Comparison of ENCODE assay signal across 25 cellular contexts in the genomic region with DNA sequence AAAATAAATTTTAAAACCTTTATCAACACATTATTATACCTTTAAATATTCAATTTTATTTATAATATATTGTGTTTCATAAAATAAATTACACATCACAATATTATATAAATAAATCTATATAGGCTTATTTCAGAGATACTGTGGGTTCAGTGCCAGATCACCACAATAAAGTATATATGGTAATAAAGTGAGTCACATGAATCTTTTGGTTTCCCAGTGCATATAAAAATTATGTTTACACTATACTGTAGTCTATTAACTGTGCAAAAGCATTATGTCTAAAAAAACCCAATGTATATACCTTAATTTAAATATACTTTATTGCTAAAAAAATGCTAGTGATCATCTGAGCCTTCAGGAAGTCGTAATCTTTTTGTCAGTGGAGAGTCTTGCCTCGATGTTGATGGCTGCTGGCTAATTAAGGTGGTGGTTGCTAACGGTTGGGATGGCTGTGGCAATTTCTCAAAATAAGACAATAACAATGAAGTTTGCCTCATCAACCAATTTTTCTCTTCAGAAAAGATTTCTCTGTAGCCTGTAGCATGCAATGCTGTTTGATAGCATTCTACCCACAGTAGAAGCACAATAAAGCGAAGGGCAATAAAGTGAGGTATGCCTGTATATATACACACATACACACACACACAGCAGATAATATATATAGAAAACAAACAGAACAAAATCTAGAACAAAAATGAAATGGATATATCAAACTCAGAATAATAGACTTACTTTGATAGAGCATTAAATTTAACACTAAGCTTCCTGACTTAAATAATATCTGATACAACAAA.
"Had no signal": no experiment of that assay in that cellular context is flagged by ENCODE, and none has a peak within 500 bp of the region (broad histone marks: within the 10 kb centered on the region; RNA-seq: fewer than 3 reads in every experiment).

No MANE protein-coding gene starts in this region.

- H3K4me1 ChIP-seq: colonic mucosa had no signal

- H3K27me3 ChIP-seq: colonic mucosa had no signal

- H3K27ac ChIP-seq: colonic mucosa, thoracic aorta, VCaP had no signal

- H3K27me3 Mint-ChIP-seq: activated naive CD4-positive, alpha-beta T cell treated with anti-CD3 and anti-CD28 coated beads, Interleukin-2, amount 10 ng/mL, durations not matched to agents 7 days and 5 days; progenitor cell of endocrine pancreas; stimulated activated naive B cell treated with anti-CD40 and anti-IgM and Interleukin-4, amounts not matched to agents 10 μg/mL and 1 μg/mL and 100 μg/mL, for 72 hours had no signal

- ATAC-seq: activated naive CD8-positive, alpha-beta T cell treated with anti-CD3 and anti-CD28 coated beads, Interleukin-2, amount 50 U/mL, for 24 hours; left lobe of liver; stimulated activated naive B cell treated with anti-CD40 and anti-IgM and Interleukin-4, amounts not matched to agents 10 μg/mL and 1 μg/mL and 100 μg/mL, for 72 hours had no signal

- H3K4me3 ChIP-seq: colonic mucosa, lung, thoracic aorta had no signal

- H3K36me3 ChIP-seq: colonic mucosa, thoracic aorta had no signal

- DNase-seq: activated CD4-positive, alpha-beta T cell treated with anti-CD3 and anti-CD28 coated beads, Interleukin-2, amount 50 U/mL, for 1 hour; activated CD4-positive, CD25-positive, alpha-beta regulatory T cell treated with anti-CD3 and anti-CD28 coated beads, Interleukin-2, amount 50 U/mL, for 72 hours; activated CD8-positive, alpha-beta memory T cell treated with anti-CD3 and anti-CD28 coated beads for 24 hours; activated CD8-positive, alpha-beta memory T cell treated with anti-CD3 and anti-CD28 coated beads, Interleukin-2, amount 50 U/mL, for 48 hours; activated effector memory CD4-positive, alpha-beta T cell treated with Interleukin-2 at 50 U/mL for 16 hours; activated naive CD4-positive, alpha-beta T cell treated with anti-CD3 and anti-CD28 coated beads, Interleukin-2, amount 10 ng/mL, durations not matched to agents 7 days and 5 days; activated naive CD8-positive, alpha-beta T cell treated with anti-CD3 and anti-CD28 coated beads, Interleukin-2, amount 50 U/mL, for 24 hours; activated T-cell treated with anti-CD3 and anti-CD28 coated beads, Interleukin-2, amount 50 U/mL, for 48 hours; anterior cingulate cortex; central memory CD4-positive, alpha-beta T cell; colonic mucosa; erythroblast; foreskin melanocyte; glutamatergic neuron; hypothalamus; islet precursor cell; stimulated activated naive B cell treated with anti-CD40 and anti-IgM and Interleukin-4, amounts not matched to agents 10 μg/mL and 1 μg/mL and 100 μg/mL, for 72 hours had no signal

- H3K9me3 ChIP-seq: colonic mucosa, thoracic aorta had no signal

- H3K36me3 Mint-ChIP-seq: activated naive CD4-positive, alpha-beta T cell treated with anti-CD3 and anti-CD28 coated beads, Interleukin-2, amount 10 ng/mL, durations not matched to agents 7 days and 5 days; brain; mesothelial cell of epicardium; stimulated activated naive B cell treated with anti-CD40 and anti-IgM and Interleukin-4, amounts not matched to agents 10 μg/mL and 1 μg/mL and 100 μg/mL, for 72 hours had no signal

- H3K4me1 Mint-ChIP-seq: activated naive CD4-positive, alpha-beta T cell treated with anti-CD3 and anti-CD28 coated beads, Interleukin-2, amount 10 ng/mL, durations not matched to agents 7 days and 5 days; activated naive CD8-positive, alpha-beta T cell treated with anti-CD3 and anti-CD28 coated beads, Interleukin-2, amount 50 U/mL, for 24 hours; mesothelial cell of epicardium; nephron; stimulated activated naive B cell treated with anti-CD40 and anti-IgM and Interleukin-4, amounts not matched to agents 10 μg/mL and 1 μg/mL and 100 μg/mL, for 72 hours had no signal

- H3K4me3 Mint-ChIP-seq: activated naive CD4-positive, alpha-beta T cell treated with anti-CD3 and anti-CD28 coated beads, Interleukin-2, amount 10 ng/mL, durations not matched to agents 7 days and 5 days; activated naive CD8-positive, alpha-beta T cell treated with anti-CD3 and anti-CD28 coated beads, Interleukin-2, amount 50 U/mL, for 24 hours; brain; mesothelial cell of epicardium; nephron; stimulated activated naive B cell treated with anti-CD40 and anti-IgM and Interleukin-4, amounts not matched to agents 10 μg/mL and 1 μg/mL and 100 μg/mL, for 72 hours had no signal

- H3K27ac Mint-ChIP-seq: activated naive CD4-positive, alpha-beta T cell treated with anti-CD3 and anti-CD28 coated beads, Interleukin-2, amount 10 ng/mL, durations not matched to agents 7 days and 5 days; activated naive CD8-positive, alpha-beta T cell treated with anti-CD3 and anti-CD28 coated beads, Interleukin-2, amount 50 U/mL, for 24 hours; brain; mesothelial cell of epicardium; nephron; progenitor cell of endocrine pancreas; stimulated activated naive B cell treated with anti-CD40 and anti-IgM and Interleukin-4, amounts not matched to agents 10 μg/mL and 1 μg/mL and 100 μg/mL, for 72 hours had no signal

- H3K9me3 Mint-ChIP-seq: activated naive CD4-positive, alpha-beta T cell treated with anti-CD3 and anti-CD28 coated beads, Interleukin-2, amount 10 ng/mL, durations not matched to agents 7 days and 5 days; activated naive CD8-positive, alpha-beta T cell treated with anti-CD3 and anti-CD28 coated beads, Interleukin-2, amount 50 U/mL, for 24 hours; brain; mesothelial cell of epicardium; nephron; stimulated activated naive B cell treated with anti-CD40 and anti-IgM and Interleukin-4, amounts not matched to agents 10 μg/mL and 1 μg/mL and 100 μg/mL, for 72 hours had no signal
